In the genomic region with DNA sequence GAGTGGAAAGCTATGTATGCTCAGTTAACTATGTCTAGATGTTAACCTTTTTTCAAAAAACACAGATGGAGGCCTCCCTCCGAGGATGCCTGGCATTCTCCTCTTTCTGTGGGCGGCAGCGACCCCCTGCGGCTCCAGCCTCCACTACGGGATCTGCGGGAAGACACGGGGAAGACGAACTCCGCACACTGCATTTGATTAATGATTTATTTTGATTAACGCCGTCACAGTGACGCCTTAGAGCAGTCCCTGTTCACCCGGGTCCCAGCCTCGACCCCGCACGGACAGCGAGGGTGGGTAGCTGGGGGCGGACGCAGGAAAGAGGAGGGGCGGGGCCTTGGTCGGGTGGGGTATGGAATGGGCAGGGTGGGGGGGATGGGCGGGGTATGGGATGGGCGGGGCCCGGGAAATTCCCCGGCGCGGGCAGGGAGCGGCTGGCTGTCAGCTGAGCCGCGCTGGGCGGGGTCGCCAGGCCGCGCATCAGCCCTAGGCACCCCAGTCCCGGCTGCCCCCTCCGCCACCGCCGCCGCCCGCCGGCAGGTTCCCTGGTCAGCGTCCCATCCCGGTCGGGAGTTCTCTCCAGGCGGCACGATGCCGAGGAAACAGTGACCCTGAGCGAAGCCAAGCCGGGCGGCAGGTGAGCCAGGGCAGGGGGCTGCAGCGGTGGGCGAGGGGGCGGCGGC, we compare ENCODE assay signal across 8 cellular contexts. TPM values are rescaled to one million over a fixed set of nuclear protein-coding genes. Genes with fewer than 3 reads are reported as not detected.
DNase-seq lines count a peak whose midpoint lies in the region; ATAC-seq and TF ChIP-seq lines count a peak whose summit lies in the region.

A gene (plus strand): TSS at position 498 of the 683 bp plus-strand sequence. CDS start 8,960 bp downstream, outside the sequence.

- H3K27ac ChIP-seq in GM23248: peak within 1 kb of the TSS; percentile 62

- no peaks in the 10 kb centered on the region; the same call in 1 of the 2 replicates for H3K36me3 ChIP-seq in GM23248 (ENCODE audit: low read depth)

- peak within 1 kb of the TSS; percentile 96 for H3K4me2 ChIP-seq in GM23248 (ENCODE audit: unreplicated experiment)

- H3K9me3 Mint-ChIP-seq in activated naive CD8-positive, alpha-beta T cell treated with anti-CD3 and anti-CD28 coated beads, Interleukin-2, amount 50 U/mL, for 24 hours: no peaks in the 10 kb centered on the region
- peaks cover 5% of the 10 kb centered on the region for H3K9me3 Mint-ChIP-seq in type B pancreatic cell

- no peaks in the 10 kb centered on the region for H3K27me3 Mint-ChIP-seq in activated naive CD8-positive, alpha-beta T cell treated with anti-CD3 and anti-CD28 coated beads, Interleukin-2, amount 50 U/mL, for 24 hours
- no peaks in the 10 kb centered on the region for H3K27me3 Mint-ChIP-seq in type B pancreatic cell

- no peaks in the 10 kb centered on the region for H3K9me3 ChIP-seq in GM23248 (ENCODE audit: low read depth)

- intact Hi-C loops in cardiac septum (cut with DNase I): no loop called here
- intact Hi-C loops in posterior cingulate gyrus (cut with DNase I): loop anchor here (2.0 kb wide), 1 partner anchor 203 kb away; no protein-coding TSS in a partner anchor

- peaks cover 6% of the 10 kb centered on the region for H3K36me3 Mint-ChIP-seq in activated naive CD8-positive, alpha-beta T cell treated with anti-CD3 and anti-CD28 coated beads, Interleukin-2, amount 50 U/mL, for 24 hours (ENCODE audit: low read depth)
- H3K36me3 Mint-ChIP-seq in type B pancreatic cell: peaks cover 12% of the 10 kb centered on the region

- no peaks in the 10 kb centered on the region for H3K9me2 ChIP-seq in GM23248 (ENCODE audit: insufficient read depth)

- H4K20me1 ChIP-seq in GM23248 (ENCODE audit: insufficient read depth): no peaks in the 10 kb centered on the region

- peaks cover 47% of the 10 kb centered on the region for H3K79me2 ChIP-seq in GM23248 (ENCODE audit: insufficient read depth)

- peak within 1 kb of the TSS; percentile 90 for H3K9ac ChIP-seq in GM23248

- H2AFZ ChIP-seq in GM23248: peak within 1 kb of the TSS; percentile 93

- H3K27ac Mint-ChIP-seq in activated naive CD8-positive, alpha-beta T cell treated with anti-CD3 and anti-CD28 coated beads, Interleukin-2, amount 50 U/mL, for 24 hours: peak within 1 kb of the TSS; percentile 74
- H3K27ac Mint-ChIP-seq in type B pancreatic cell: peak within 1 kb of the TSS; percentile 96

- in situ Hi-C loops in GM23248 (cut with MboI): loop anchor here (25.0 kb wide), 1 partner anchor 838 kb away; no protein-coding TSS in a partner anchor

- DNase-seq in GDM1 (lab: John Stamatoyannopoulos, UW) (peak; percentile 28), GM23248 (peak; percentile 89), SW 1271 (lab: John Stamatoyannopoulos, UW) (peak; percentile 31 to 81), cardiac septum (ENCODE audit: low spot score) (peak; percentile 88), posterior cingulate gyrus (peak; percentile 66 to 97 (median 77)), type B pancreatic cell (ENCODE audit: extremely low spot score, unreplicated experiment) (peak; percentile 86)
- peak; percentile 78 for DNase-seq in activated naive CD8-positive, alpha-beta T cell treated with anti-CD3 and anti-CD28 coated beads, Interleukin-2, amount 50 U/mL, for 24 hours

- WGBS in GM23248 (ENCODE audit: low coverage in 1 of 2, low lambda C conversion rate in 2 of 2, missing lambda C conversion rate in 2 of 2), 2 experiments: 0% methylated on average over 16 to 39 of the region's 54 CpGs

- TF ChIP-seq CTCF in LNCAP (IDR thresholded peaks at IDR 0.05) (peak; percentile 42), type B pancreatic cell (conservative IDR thresholded peaks at IDR 0.05) (peak; percentile 70)

- peaks cover 35% of the 10 kb centered on the region for H3K4me1 Mint-ChIP-seq in activated naive CD8-positive, alpha-beta T cell treated with anti-CD3 and anti-CD28 coated beads, Interleukin-2, amount 50 U/mL, for 24 hours
- H3K4me1 Mint-ChIP-seq in type B pancreatic cell (ENCODE audit: unreplicated experiment): peaks cover 19% of the 10 kb centered on the region

- peak within 1 kb of the TSS; percentile 90 for H3K4me3 ChIP-seq in GM23248

- no peaks in the 10 kb centered on the region for H3K27me3 ChIP-seq in GM23248 (replicated peaks; ENCODE audit: insufficient read depth)

- H3K4me1 ChIP-seq in GM23248 (ENCODE audit: insufficient read depth): peaks cover 20% of the 10 kb centered on the region; the same call in 1 of the 2 replicates

- ATAC-seq in activated naive CD8-positive, alpha-beta T cell treated with anti-CD3 and anti-CD28 coated beads, Interleukin-2, amount 50 U/mL, for 24 hours: peak; percentile 81

- H3F3A ChIP-seq in GM23248 (ENCODE audit: insufficient read depth): no peaks in the 10 kb centered on the region; the same call in 1 of the 2 replicates

- H3K4me3 Mint-ChIP-seq in activated naive CD8-positive, alpha-beta T cell treated with anti-CD3 and anti-CD28 coated beads, Interleukin-2, amount 50 U/mL, for 24 hours: peak within 1 kb of the TSS; percentile 88
- H3K4me3 Mint-ChIP-seq in type B pancreatic cell: peak within 1 kb of the TSS; percentile 92

RNA-seq across cellular contexts. Expression of the gene that starts here (rescaled TPM):
- 41.2 and 50.6 TPM in 2 replicates for total RNA-seq in GM23248 (2014; rRNA removed; shearing (Covaris generic))
- polyA plus RNA-seq in GM23248 (2016; fragmentation: Nextera tagmentation; extraction: Ambion mirVana): 109 and 116 TPM in 2 replicates
- total RNA-seq in cardiac septum (126 TPM), type B pancreatic cell (ENCODE audit: low replicate concordance) (43.2 and 104 TPM in 2 replicates)

Comparison
In these comparisons a context has a peak if more than half of its experiments do, and no peak if none do; other contexts are left out.
1. Peak in every context shown above with its lines: DNase-seq, ATAC-seq, H3K4me3 ChIP-seq and H3K27ac ChIP-seq.
2. DNase-seq: peak in every context shown above with its lines; median percentile 89 in GM23248; 88 in cardiac septum; 86 in type B pancreatic cell; 78 in activated naive CD8-positive, alpha-beta T cell treated with anti-CD3 and anti-CD28 coated beads, Interleukin-2, amount 50 U/mL, for 24 hours; 77 in posterior cingulate gyrus; 56 in SW 1271; 28 in GDM1.